In the genomic region with DNA sequence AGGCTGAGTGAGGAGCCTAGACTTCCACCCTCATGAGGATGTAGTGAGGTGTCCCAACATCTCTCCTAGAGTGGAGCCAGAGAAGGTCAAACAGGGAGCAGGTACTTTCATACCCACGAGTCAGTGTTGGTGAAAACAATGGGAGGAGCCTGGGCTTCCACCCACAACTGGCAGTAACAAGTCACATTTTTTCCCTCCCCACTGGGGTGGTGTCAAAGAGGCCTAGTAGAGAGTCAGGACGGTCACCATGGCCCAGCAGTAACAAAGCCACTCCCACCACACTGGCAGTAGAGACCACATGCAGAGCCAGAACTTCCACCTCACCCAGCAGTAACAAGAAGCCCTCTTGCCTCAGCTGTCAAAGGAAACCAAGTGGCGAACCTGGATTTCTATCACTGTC, we compare ENCODE assay signal across 18 cellular contexts.
"Had no signal": no experiment of that assay in that cellular context is flagged by ENCODE, and none has a peak within 500 bp of the region (broad histone marks: within the 10 kb centered on the region; RNA-seq: fewer than 3 reads in every experiment).

No MANE protein-coding gene starts in this region.

- ATAC-seq: activated CD8-positive, alpha-beta memory T cell treated with anti-CD3 and anti-CD28 coated beads, Interleukin-2, amount 10 ng/mL, durations not matched to agents 7 days and 5 days; effector memory CD8-positive, alpha-beta T cell; natural killer cell treated with Interleukin-12 subunit alpha and Interleukin-12 subunit beta and Interleukin-15 and Interleukin-18, amount 100 ng/mL, for 72 hours; pancreas; sciatic nerve; T-cell had no signal

- H3K27me3 Mint-ChIP-seq: activated naive CD8-positive, alpha-beta T cell treated with anti-CD3 and anti-CD28 coated beads, Interleukin-2, amount 10 ng/mL, durations not matched to agents 7 days and 5 days; brain; effector memory CD8-positive, alpha-beta T cell; natural killer cell treated with Interleukin-12 subunit alpha and Interleukin-12 subunit beta and Interleukin-15 and Interleukin-18, amount 100 ng/mL, for 72 hours; T-cell had no signal

- H3K4me1 Mint-ChIP-seq: activated CD8-positive, alpha-beta memory T cell treated with anti-CD3 and anti-CD28 coated beads, Interleukin-2, amount 10 ng/mL, durations not matched to agents 7 days and 5 days; brain had no signal

- H3K9me3 Mint-ChIP-seq: activated naive CD8-positive, alpha-beta T cell treated with anti-CD3 and anti-CD28 coated beads, Interleukin-2, amount 10 ng/mL, durations not matched to agents 7 days and 5 days; effector memory CD8-positive, alpha-beta T cell; T-cell had no signal

- H3K4me1 ChIP-seq: pancreas, thyroid gland had no signal

- H3K9me3 ChIP-seq: neutrophil, pancreas, thyroid gland had no signal

- H3K36me3 ChIP-seq: neutrophil, pancreas, thyroid gland had no signal

- H3K4me3 Mint-ChIP-seq: activated CD8-positive, alpha-beta memory T cell treated with anti-CD3 and anti-CD28 coated beads, Interleukin-2, amount 10 ng/mL, durations not matched to agents 7 days and 5 days; activated naive CD8-positive, alpha-beta T cell treated with anti-CD3 and anti-CD28 coated beads, Interleukin-2, amount 10 ng/mL, durations not matched to agents 7 days and 5 days; brain; effector memory CD8-positive, alpha-beta T cell; natural killer cell treated with Interleukin-12 subunit alpha and Interleukin-12 subunit beta and Interleukin-15 and Interleukin-18, amount 100 ng/mL, for 72 hours; T-cell had no signal

- H3K4me2 ChIP-seq: smooth muscle cell had no signal

- H3K4me3 ChIP-seq: pancreas, smooth muscle cell, thyroid gland had no signal

- H3K27ac ChIP-seq: neutrophil, pancreas, thyroid gland, VCaP had no signal

- H3K27me3 ChIP-seq: pancreas, thyroid gland had no signal

- DNase-seq: activated CD4-positive, alpha-beta T cell treated with anti-CD3 and anti-CD28 coated beads for 1 hour; activated CD4-positive, alpha-beta T cell treated with anti-CD3 and anti-CD28 coated beads, Interleukin-2, amount 50 U/mL, for 48 hours; activated CD8-positive, alpha-beta memory T cell treated with anti-CD3 and anti-CD28 coated beads, Interleukin-2, amount 10 ng/mL, durations not matched to agents 7 days and 5 days; activated naive CD4-positive, alpha-beta T cell; activated naive CD8-positive, alpha-beta T cell treated with anti-CD3 and anti-CD28 coated beads, Interleukin-2, amount 10 ng/mL, durations not matched to agents 7 days and 5 days; caudate nucleus; effector memory CD8-positive, alpha-beta T cell; mesenchymal stem cell; pancreas; stimulated activated CD4-positive, alpha-beta T cell treated with anti-CD3 and anti-CD28 coated beads, Interleukin-4, amount 100 ng/mL, for 1 hour; T-cell; thyroid gland had no signal

- H3K27ac Mint-ChIP-seq: activated CD8-positive, alpha-beta memory T cell treated with anti-CD3 and anti-CD28 coated beads, Interleukin-2, amount 10 ng/mL, durations not matched to agents 7 days and 5 days; activated naive CD8-positive, alpha-beta T cell treated with anti-CD3 and anti-CD28 coated beads, Interleukin-2, amount 10 ng/mL, durations not matched to agents 7 days and 5 days; brain; effector memory CD8-positive, alpha-beta T cell; natural killer cell treated with Interleukin-12 subunit alpha and Interleukin-12 subunit beta and Interleukin-15 and Interleukin-18, amount 100 ng/mL, for 72 hours; T-cell had no signal

- H3K36me3 Mint-ChIP-seq: activated CD8-positive, alpha-beta memory T cell treated with anti-CD3 and anti-CD28 coated beads, Interleukin-2, amount 10 ng/mL, durations not matched to agents 7 days and 5 days; activated naive CD8-positive, alpha-beta T cell treated with anti-CD3 and anti-CD28 coated beads, Interleukin-2, amount 10 ng/mL, durations not matched to agents 7 days and 5 days; natural killer cell treated with Interleukin-12 subunit alpha and Interleukin-12 subunit beta and Interleukin-15 and Interleukin-18, amount 100 ng/mL, for 72 hours; T-cell had no signal
